Comparison of ENCODE assay signal across 2 cellular contexts in the genomic region with DNA sequence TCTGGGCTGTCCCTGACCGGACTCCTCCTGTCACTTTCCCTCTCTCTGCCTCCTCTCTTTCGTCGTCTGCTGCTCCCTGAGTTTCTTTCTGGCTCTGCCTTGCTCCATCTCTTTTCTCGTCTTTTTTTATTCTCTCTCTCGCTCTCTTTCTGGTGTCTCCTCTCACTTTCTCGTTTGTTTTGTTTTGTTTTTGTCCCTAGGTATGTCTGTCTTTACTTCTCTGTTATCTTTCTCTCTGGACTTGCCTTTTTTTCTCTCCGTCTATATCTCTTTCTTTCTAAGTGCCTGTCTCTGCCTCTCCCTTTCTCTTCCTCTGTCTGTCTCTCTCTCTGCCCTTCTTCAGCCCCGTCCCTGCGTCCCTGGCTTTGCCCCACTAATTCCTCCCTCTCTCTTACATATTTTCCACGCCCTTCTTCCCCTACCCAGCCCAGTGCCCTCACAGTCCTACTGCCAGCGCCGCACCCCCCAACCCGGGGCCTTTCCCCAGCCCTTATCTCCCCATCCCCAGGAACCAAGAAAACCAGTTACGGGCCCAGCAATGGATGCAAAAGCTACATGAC.
TF ChIP-seq lines count a peak whose summit lies in the region.

No MANE protein-coding gene starts in this region.

TF ChIP-seq in HepG2, 621 proteins besides CTCF, POLR2A, EP300 and RAD21:
- TF ChIP-seq, protein P1, sequence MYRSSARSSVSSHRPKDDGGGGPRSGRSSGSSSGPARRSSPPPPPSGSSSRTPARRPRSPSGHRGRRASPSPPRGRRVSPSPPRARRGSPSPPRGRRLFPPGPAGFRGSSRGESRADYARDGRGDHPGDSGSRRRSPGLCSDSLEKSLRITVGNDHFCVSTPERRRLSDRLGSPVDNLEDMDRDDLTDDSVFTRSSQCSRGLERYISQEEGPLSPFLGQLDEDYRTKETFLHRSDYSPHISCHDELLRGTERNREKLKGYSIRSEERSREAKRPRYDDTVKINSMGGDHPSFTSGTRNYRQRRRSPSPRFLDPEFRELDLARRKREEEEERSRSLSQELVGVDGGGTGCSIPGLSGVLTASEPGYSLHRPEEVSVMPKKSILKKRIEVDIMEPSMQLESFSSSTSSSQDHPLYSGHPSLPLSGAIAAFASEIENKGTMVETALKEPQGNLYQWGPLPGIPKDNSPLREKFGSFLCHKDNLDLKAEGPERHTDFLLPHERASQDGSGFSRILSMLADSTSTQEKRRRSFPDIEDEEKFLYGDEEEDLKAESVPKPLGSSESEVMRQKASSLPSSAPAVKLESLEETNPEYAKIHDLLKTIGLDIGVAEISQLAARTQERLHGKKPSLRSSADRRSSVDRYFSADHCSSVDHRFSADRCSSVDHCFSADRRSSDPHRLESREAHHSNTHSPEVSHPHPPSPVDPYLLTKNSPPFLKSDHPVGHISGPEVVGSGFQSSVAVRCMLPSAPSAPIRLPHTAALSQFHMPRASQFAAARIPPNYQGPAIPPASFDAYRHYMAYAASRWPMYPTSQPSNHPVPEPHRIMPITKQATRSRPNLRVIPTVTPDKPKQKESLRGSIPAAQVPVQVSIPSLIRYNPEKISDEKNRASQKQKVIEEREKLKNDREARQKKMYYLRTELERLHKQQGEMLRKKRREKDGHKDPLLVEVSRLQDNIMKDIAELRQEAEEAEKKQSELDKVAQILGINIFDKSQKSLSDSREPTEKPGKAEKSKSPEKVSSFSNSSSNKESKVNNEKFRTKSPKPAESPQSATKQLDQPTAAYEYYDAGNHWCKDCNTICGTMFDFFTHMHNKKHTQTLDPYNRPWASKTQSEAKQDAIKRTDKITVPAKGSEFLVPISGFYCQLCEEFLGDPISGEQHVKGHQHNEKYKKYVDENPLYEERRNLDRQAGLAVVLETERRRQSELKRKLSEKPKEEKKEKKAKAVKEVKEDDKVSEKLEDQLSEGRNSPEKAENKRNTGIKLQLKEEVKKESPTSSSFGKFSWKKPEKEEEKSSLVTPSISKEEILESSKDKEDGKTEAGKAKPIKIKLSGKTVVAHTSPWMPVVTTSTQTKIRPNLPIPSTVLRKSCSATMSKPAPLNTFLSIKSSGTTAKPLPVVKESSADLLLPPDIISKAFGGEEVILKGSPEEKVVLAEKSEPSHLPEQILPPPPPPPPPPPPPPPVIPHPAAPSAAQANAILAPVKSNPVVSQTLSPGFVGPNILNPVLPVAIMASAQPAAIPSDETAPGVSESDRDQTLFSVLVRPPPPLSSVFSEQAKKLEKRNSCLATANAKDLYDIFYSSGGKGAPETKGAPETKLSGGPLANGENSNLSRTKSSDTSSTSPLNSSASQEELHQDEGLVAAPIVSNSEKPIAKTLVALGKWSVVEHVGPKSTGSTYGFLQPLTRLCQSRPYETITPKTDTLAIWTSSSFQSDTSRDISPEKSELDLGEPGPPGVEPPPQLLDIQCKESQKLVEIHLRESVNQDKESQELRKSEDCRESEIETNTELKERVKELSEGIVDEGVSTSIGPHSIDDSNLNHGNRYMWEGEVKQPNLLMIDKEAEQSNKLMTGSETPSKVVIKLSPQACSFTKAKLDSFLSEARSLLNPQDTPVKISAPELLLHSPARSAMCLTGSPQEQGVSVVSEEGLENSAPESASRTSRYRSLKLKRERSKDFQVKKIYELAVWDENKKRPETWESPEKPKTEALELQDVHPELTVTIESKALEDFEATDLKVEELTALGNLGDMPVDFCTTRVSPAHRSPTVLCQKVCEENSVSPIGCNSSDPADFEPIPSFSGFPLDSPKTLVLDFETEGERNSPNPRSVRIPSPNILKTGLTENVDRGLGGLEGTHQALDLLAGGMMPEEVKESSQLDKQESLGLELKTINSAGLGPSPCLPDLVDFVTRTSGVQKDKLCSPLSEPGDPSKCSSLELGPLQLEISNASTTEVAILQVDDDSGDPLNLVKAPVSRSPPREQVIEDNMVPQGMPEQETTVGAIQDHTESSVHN (CRISPR knock-in tag; IDR thresholded peaks at IDR 0.05) = no peak
- no peak for TF ChIP-seq IKZF1 (IDR thresholded peaks at IDR 0.05)
- no peak for TF ChIP-seq ZNF136 (CRISPR knock-in tag; IDR thresholded peaks at IDR 0.05; ENCODE audit: low read depth)
- no peak for TF ChIP-seq SMARCC2 (IDR thresholded peaks at IDR 0.05)
- no peak for TF ChIP-seq GFI1 (CRISPR knock-in tag; IDR thresholded peaks at IDR 0.05; ENCODE audit: borderline replicate concordance)
- TF ChIP-seq, protein P2, sequence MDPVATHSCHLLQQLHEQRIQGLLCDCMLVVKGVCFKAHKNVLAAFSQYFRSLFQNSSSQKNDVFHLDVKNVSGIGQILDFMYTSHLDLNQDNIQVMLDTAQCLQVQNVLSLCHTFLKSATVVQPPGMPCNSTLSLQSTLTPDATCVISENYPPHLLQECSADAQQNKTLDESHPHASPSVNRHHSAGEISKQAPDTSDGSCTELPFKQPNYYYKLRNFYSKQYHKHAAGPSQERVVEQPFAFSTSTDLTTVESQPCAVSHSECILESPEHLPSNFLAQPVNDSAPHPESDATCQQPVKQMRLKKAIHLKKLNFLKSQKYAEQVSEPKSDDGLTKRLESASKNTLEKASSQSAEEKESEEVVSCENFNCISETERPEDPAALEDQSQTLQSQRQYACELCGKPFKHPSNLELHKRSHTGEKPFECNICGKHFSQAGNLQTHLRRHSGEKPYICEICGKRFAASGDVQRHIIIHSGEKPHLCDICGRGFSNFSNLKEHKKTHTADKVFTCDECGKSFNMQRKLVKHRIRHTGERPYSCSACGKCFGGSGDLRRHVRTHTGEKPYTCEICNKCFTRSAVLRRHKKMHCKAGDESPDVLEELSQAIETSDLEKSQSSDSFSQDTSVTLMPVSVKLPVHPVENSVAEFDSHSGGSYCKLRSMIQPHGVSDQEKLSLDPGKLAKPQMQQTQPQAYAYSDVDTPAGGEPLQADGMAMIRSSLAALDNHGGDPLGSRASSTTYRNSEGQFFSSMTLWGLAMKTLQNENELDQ (CRISPR knock-in tag; IDR thresholded peaks at IDR 0.05; ENCODE audit: borderline replicate concordance) = no peak
- no peak for TF ChIP-seq ZNF605 (CRISPR knock-in tag; IDR thresholded peaks at IDR 0.05)
- TF ChIP-seq PCBP2 (optimal IDR thresholded peaks at IDR 0.05; ENCODE audit: low read depth, low read length, poor library complexity, severe bottlenecking) = peak; percentile 43
- TF ChIP-seq ZNF883 (CRISPR knock-in tag; IDR thresholded peaks at IDR 0.05; ENCODE audit: not compliant biosample characterization) = no peak

TF ChIP-seq in WTC11, 78 proteins besides CTCF, POLR2A, EP300 and RAD21:
- TF ChIP-seq, protein P3, sequence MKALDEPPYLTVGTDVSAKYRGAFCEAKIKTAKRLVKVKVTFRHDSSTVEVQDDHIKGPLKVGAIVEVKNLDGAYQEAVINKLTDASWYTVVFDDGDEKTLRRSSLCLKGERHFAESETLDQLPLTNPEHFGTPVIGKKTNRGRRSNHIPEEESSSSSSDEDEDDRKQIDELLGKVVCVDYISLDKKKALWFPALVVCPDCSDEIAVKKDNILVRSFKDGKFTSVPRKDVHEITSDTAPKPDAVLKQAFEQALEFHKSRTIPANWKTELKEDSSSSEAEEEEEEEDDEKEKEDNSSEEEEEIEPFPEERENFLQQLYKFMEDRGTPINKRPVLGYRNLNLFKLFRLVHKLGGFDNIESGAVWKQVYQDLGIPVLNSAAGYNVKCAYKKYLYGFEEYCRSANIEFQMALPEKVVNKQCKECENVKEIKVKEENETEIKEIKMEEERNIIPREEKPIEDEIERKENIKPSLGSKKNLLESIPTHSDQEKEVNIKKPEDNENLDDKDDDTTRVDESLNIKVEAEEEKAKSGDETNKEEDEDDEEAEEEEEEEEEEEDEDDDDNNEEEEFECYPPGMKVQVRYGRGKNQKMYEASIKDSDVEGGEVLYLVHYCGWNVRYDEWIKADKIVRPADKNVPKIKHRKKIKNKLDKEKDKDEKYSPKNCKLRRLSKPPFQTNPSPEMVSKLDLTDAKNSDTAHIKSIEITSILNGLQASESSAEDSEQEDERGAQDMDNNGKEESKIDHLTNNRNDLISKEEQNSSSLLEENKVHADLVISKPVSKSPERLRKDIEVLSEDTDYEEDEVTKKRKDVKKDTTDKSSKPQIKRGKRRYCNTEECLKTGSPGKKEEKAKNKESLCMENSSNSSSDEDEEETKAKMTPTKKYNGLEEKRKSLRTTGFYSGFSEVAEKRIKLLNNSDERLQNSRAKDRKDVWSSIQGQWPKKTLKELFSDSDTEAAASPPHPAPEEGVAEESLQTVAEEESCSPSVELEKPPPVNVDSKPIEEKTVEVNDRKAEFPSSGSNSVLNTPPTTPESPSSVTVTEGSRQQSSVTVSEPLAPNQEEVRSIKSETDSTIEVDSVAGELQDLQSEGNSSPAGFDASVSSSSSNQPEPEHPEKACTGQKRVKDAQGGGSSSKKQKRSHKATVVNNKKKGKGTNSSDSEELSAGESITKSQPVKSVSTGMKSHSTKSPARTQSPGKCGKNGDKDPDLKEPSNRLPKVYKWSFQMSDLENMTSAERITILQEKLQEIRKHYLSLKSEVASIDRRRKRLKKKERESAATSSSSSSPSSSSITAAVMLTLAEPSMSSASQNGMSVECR (CRISPR knock-in tag; IDR thresholded peaks at IDR 0.05; ENCODE audit: borderline replicate concordance) = no peak
- TF ChIP-seq ZNF671 (CRISPR knock-in tag; IDR thresholded peaks at IDR 0.05) (no peak), ZNF423 (CRISPR knock-in tag; IDR thresholded peaks at IDR 0.05) (no peak), EMX1 (CRISPR knock-in tag; IDR thresholded peaks at IDR 0.05) (no peak)
